Comparison of ENCODE assay signal across 1 cellular context in the genomic region with DNA sequence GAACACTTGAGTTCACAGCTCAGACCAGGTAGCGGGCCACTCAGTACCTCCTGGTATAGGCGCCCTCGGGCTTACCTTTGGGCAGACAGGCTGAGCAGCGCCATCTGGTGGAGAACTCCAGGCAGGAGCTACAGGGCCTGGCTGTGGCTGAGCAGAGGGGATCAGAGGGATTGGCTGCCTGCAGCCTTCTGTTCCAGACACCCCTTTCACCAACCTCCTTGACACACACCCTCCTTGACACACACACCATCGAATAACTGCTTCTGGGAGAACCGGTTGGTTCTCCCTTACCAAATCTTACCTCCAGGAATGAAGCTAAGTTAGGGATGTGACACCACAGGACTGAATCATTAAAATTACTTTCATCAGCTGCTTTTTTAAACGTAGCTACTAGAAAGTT.
TF ChIP-seq lines count a peak whose summit lies in the region.

No MANE protein-coding gene starts in this region.

TF ChIP-seq in H1, 55 proteins besides CTCF, POLR2A, EP300 and RAD21 (continued from another document):
- TF ChIP-seq EGR1 (IDR thresholded peaks at IDR 0.05; ENCODE audit: borderline replicate concordance, low read depth, low read length) = no peak
- TF ChIP-seq TAF1 (IDR thresholded peaks at IDR 0.05; ENCODE audit: low read depth, low read length) = no peak
- TF ChIP-seq KDM1A (IDR thresholded peaks at IDR 0.05; ENCODE audit: borderline replicate concordance, low read length) = no peak
- TF ChIP-seq SP4 (IDR thresholded peaks at IDR 0.05; ENCODE audit: low read length) = no peak
- TF ChIP-seq GTF2F1 (IDR thresholded peaks at IDR 0.05; ENCODE audit: borderline replicate concordance, low read depth, low read length) = no peak
- peak in 1 of 2 experiments; percentile 84; a peak in 2 of 4 replicates for TF ChIP-seq SIN3A (conservative IDR thresholded peaks at IDR 0.05 in 1 of 2, IDR thresholded peaks at IDR 0.05 in 1 of 2; ENCODE audit: low read depth in 1 of 2, low read length in 2 of 2)
- TF ChIP-seq BACH1 (IDR thresholded peaks at IDR 0.05; ENCODE audit: low read length) = 0 out of 2 replicates have a peak, but pooled peaks have one; percentile 19
- TF ChIP-seq CEBPB (IDR thresholded peaks at IDR 0.05; ENCODE audit: low read depth, low read length) = no peak
- 0 out of 2 replicates have a peak, but pooled peaks have one; percentile 36 for TF ChIP-seq TBP (IDR thresholded peaks at IDR 0.05; ENCODE audit: low read depth, low read length)
- no peak for TF ChIP-seq CTBP2 (IDR thresholded peaks at IDR 0.05; ENCODE audit: borderline replicate concordance, insufficient read depth, insufficient read length, low read length)
- TF ChIP-seq RXRA (IDR thresholded peaks at IDR 0.05; ENCODE audit: insufficient read depth, low read depth, low read length) = no peak
- peak; percentile 13 for TF ChIP-seq NANOG (IDR thresholded peaks at IDR 0.05; ENCODE audit: insufficient read depth, low read depth, low read length, poor library complexity, severe bottlenecking)
- TF ChIP-seq JUND (IDR thresholded peaks at IDR 0.05; ENCODE audit: low read length) = no peak
- TF ChIP-seq, protein P1, sequence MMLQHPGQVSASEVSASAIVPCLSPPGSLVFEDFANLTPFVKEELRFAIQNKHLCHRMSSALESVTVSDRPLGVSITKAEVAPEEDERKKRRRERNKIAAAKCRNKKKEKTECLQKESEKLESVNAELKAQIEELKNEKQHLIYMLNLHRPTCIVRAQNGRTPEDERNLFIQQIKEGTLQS (IDR thresholded peaks at IDR 0.05; ENCODE audit: insufficient read depth, low read depth, low read length) = no peak
- TF ChIP-seq, protein P2, sequence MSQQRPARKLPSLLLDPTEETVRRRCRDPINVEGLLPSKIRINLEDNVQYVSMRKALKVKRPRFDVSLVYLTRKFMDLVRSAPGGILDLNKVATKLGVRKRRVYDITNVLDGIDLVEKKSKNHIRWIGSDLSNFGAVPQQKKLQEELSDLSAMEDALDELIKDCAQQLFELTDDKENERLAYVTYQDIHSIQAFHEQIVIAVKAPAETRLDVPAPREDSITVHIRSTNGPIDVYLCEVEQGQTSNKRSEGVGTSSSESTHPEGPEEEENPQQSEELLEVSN (IDR thresholded peaks at IDR 0.05) = no peak
- no peak for TF ChIP-seq BCL11A (IDR thresholded peaks at IDR 0.05; ENCODE audit: low read depth in 2 of 2, low read length in 2 of 2)
- no peak for TF ChIP-seq SIRT6 (IDR thresholded peaks at IDR 0.05; ENCODE audit: low read length)
- TF ChIP-seq RBBP5 (IDR thresholded peaks at IDR 0.05; ENCODE audit: borderline replicate concordance, low read depth, low read length) = no peak
- no peak for TF ChIP-seq RNF2 (IDR thresholded peaks at IDR 0.05; ENCODE audit: borderline replicate concordance, low read depth, low read length, missing control alignments, poor library complexity, severe bottlenecking)
- no peak for TF ChIP-seq KDM4A (IDR thresholded peaks at IDR 0.05; ENCODE audit: low read depth, low read length, severe bottlenecking)
- no peak for TF ChIP-seq SIX5 (IDR thresholded peaks at IDR 0.05; ENCODE audit: low read depth, low read length)
- TF ChIP-seq TCF12 (IDR thresholded peaks at IDR 0.05; ENCODE audit: low read depth, low read length) = no peak
- TF ChIP-seq CHD1 (IDR thresholded peaks at IDR 0.05; ENCODE audit: low read depth, low read length) = no peak
- TF ChIP-seq GABPA (IDR thresholded peaks at IDR 0.05; ENCODE audit: borderline replicate concordance, insufficient read depth, low read length) = no peak
- peak; percentile 93 for TF ChIP-seq POLR2AphosphoS5 (IDR thresholded peaks at IDR 0.05; ENCODE audit: low read depth, low read length)
- no peak for TF ChIP-seq NRF1 (IDR thresholded peaks at IDR 0.05; ENCODE audit: low read depth, low read length)
- no peak for TF ChIP-seq KDM5A (IDR thresholded peaks at IDR 0.05; ENCODE audit: low read length)
- TF ChIP-seq, protein P3, sequence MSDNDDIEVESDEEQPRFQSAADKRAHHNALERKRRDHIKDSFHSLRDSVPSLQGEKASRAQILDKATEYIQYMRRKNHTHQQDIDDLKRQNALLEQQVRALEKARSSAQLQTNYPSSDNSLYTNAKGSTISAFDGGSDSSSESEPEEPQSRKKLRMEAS (IDR thresholded peaks at IDR 0.05) = no peak
- TF ChIP-seq EZH2 (IDR thresholded peaks at IDR 0.05; ENCODE audit: low read depth, low read length, severe bottlenecking) = no peak
- no peak for TF ChIP-seq CBX8 (IDR thresholded peaks at IDR 0.05; ENCODE audit: borderline replicate concordance, low read depth, low read length)
- TF ChIP-seq BRCA1 (IDR thresholded peaks at IDR 0.05; ENCODE audit: low read depth, low read length) = no peak
- TF ChIP-seq SUZ12 (IDR thresholded peaks at IDR 0.05; ENCODE audit: low read length) = no peak
- no peak for TF ChIP-seq SP2 (IDR thresholded peaks at IDR 0.05; ENCODE audit: low read length)
- no peak for TF ChIP-seq HDAC2 (IDR thresholded peaks at IDR 0.05; ENCODE audit: borderline replicate concordance in 1 of 2, low read depth in 2 of 2, low read length in 2 of 2)
- TF ChIP-seq PHF8 (conservative IDR thresholded peaks at IDR 0.05; ENCODE audit: low read depth, low read length) = no peak
- TF ChIP-seq, protein P4, sequence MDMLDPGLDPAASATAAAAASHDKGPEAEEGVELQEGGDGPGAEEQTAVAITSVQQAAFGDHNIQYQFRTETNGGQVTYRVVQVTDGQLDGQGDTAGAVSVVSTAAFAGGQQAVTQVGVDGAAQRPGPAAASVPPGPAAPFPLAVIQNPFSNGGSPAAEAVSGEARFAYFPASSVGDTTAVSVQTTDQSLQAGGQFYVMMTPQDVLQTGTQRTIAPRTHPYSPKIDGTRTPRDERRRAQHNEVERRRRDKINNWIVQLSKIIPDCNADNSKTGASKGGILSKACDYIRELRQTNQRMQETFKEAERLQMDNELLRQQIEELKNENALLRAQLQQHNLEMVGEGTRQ (IDR thresholded peaks at IDR 0.05; ENCODE audit: low read length) = peak; percentile 25; the same call in 1 of the 2 replicates
- TF ChIP-seq CREB1 (IDR thresholded peaks at IDR 0.05) = no peak
- TF ChIP-seq CBX5 (IDR thresholded peaks at IDR 0.05; ENCODE audit: low read depth, low read length) = no peak
- TF ChIP-seq SP1 (IDR thresholded peaks at IDR 0.05; ENCODE audit: low read depth, low read length) = no peak
- no peak for TF ChIP-seq ASH2L (IDR thresholded peaks at IDR 0.05; ENCODE audit: low read length)
- no peak for TF ChIP-seq MAFK (IDR thresholded peaks at IDR 0.05; ENCODE audit: low read depth, low read length)
- no peak for TF ChIP-seq ZNF274 (IDR thresholded peaks at IDR 0.05; ENCODE audit: borderline replicate concordance, extremely low read depth, low read length)
- TF ChIP-seq, protein P5, sequence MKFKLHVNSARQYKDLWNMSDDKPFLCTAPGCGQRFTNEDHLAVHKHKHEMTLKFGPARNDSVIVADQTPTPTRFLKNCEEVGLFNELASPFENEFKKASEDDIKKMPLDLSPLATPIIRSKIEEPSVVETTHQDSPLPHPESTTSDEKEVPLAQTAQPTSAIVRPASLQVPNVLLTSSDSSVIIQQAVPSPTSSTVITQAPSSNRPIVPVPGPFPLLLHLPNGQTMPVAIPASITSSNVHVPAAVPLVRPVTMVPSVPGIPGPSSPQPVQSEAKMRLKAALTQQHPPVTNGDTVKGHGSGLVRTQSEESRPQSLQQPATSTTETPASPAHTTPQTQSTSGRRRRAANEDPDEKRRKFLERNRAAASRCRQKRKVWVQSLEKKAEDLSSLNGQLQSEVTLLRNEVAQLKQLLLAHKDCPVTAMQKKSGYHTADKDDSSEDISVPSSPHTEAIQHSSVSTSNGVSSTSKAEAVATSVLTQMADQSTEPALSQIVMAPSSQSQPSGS (IDR thresholded peaks at IDR 0.05; ENCODE audit: low read length) = no peak
- no peak for TF ChIP-seq SRF (IDR thresholded peaks at IDR 0.05; ENCODE audit: low read depth, low read length)
